In the genomic region with DNA sequence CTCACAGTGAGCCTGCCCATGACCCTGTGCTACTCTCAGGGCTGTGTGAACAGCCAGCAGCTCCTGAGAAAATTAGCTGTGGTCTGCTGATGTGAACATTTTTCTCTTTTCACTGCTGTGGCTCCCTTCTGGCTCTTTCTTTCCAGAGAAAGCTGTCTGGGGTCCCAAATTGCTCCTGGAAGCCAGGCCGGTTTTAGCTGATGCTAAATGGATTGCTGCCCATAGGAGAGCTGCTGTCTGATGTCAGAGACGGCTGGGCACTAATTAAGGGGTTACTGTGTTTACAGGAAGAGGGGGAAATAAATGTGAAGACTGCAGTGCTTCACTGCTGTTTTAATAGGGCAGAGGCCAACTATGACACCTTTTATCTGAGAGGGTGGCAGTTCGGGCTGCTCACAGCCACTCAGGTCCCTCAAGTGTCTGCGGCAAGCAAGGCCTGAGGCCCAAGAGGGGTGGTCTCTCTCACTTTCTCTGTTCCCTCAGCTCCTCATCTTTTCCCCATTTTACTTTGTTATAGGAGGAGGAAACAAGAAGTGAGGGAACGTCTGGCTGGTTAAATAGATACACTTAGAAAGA, we compare ENCODE assay signal across 15 cellular contexts.
DNase-seq lines count a peak whose midpoint lies in the region; ATAC-seq and TF ChIP-seq lines count a peak whose summit lies in the region.
"Had no signal": no experiment of that assay in that cellular context is flagged by ENCODE, and none has a peak within 500 bp of the region (broad histone marks: within the 10 kb centered on the region; RNA-seq: fewer than 3 reads in every experiment).

No MANE protein-coding gene starts in this region.

- intact Hi-C loops in Right ventricle myocardium superior (cut with DNase I) (no loop called here), cardiac septum (cut with DNase I) (no loop called here)

- H3K27ac Mint-ChIP-seq in brain: peak overlapping the region; percentile 71 to 95 (median 92)
- H3K27ac Mint-ChIP-seq in activated CD4-positive, alpha-beta T cell treated with anti-CD3 and anti-CD28 coated beads, Interleukin-2, amount 10 ng/mL, durations not matched to agents 7 days and 5 days: no peak overlapping the region
- H3K27ac Mint-ChIP-seq: activated naive CD4-positive, alpha-beta T cell treated with anti-CD3 and anti-CD28 coated beads, Interleukin-2, amount 10 ng/mL, durations not matched to agents 7 days and 5 days had no signal

- H3K27me3 Mint-ChIP-seq in brain: no peaks in the 10 kb centered on the region
- H3K27me3 Mint-ChIP-seq in activated CD4-positive, alpha-beta T cell treated with anti-CD3 and anti-CD28 coated beads, Interleukin-2, amount 10 ng/mL, durations not matched to agents 7 days and 5 days: no peaks in the 10 kb centered on the region

- peaks cover 76% of the 10 kb centered on the region for H3K4me1 Mint-ChIP-seq in brain
- H3K4me1 Mint-ChIP-seq in activated CD4-positive, alpha-beta T cell treated with anti-CD3 and anti-CD28 coated beads, Interleukin-2, amount 10 ng/mL, durations not matched to agents 7 days and 5 days: no peaks in the 10 kb centered on the region
- H3K4me1 Mint-ChIP-seq: activated naive CD4-positive, alpha-beta T cell treated with anti-CD3 and anti-CD28 coated beads, Interleukin-2, amount 10 ng/mL, durations not matched to agents 7 days and 5 days had no signal

- H3K9me3 Mint-ChIP-seq in brain: peaks cover 0 to 3% (median 0%) of the 10 kb centered on the region in 5 experiments
- no peaks in the 10 kb centered on the region for H3K9me3 Mint-ChIP-seq in activated CD4-positive, alpha-beta T cell treated with anti-CD3 and anti-CD28 coated beads, Interleukin-2, amount 10 ng/mL, durations not matched to agents 7 days and 5 days
- H3K9me3 Mint-ChIP-seq: activated naive CD4-positive, alpha-beta T cell treated with anti-CD3 and anti-CD28 coated beads, Interleukin-2, amount 10 ng/mL, durations not matched to agents 7 days and 5 days had no signal

- H3K36me3 Mint-ChIP-seq in brain: no peaks in the 10 kb centered on the region
- no peaks in the 10 kb centered on the region for H3K36me3 Mint-ChIP-seq in activated CD4-positive, alpha-beta T cell treated with anti-CD3 and anti-CD28 coated beads, Interleukin-2, amount 10 ng/mL, durations not matched to agents 7 days and 5 days (ENCODE audit: low read depth)
- H3K36me3 Mint-ChIP-seq: activated naive CD4-positive, alpha-beta T cell treated with anti-CD3 and anti-CD28 coated beads, Interleukin-2, amount 10 ng/mL, durations not matched to agents 7 days and 5 days had no signal

- DNase-seq in Right ventricle myocardium superior: no peak
- no peak for DNase-seq in cardiac septum (ENCODE audit: low spot score)
- DNase-seq in medulla oblongata (ENCODE audit: extremely low spot score): peak; percentile 17
- no peak for DNase-seq in C1 segment of cervical spinal cord (lab: John Stamatoyannopoulos, UW)
- no peak for DNase-seq in AML-193 (lab: John Stamatoyannopoulos, UW)
- no peak for DNase-seq in activated CD4-positive, alpha-beta T cell treated with anti-CD3 and anti-CD28 coated beads, Interleukin-2, amount 10 ng/mL, durations not matched to agents 7 days and 5 days
- no peak for DNase-seq in NCI-H1694 (lab: John Stamatoyannopoulos, UW)
- DNase-seq: activated CD4-positive, alpha-beta T cell treated with anti-CD3 and anti-CD28 coated beads, Interleukin-2, amount 50 U/mL, for 4 hours; activated naive CD4-positive, alpha-beta T cell treated with anti-CD3 and anti-CD28 coated beads, Interleukin-2, amount 10 ng/mL, durations not matched to agents 7 days and 5 days; activated T-cell treated with anti-CD3 and anti-CD28 coated beads for 4 hours; MM.1S; SHP77; stimulated activated CD4-positive, alpha-beta T cell treated with anti-CD3 and anti-CD28 coated beads, Interleukin-4, amount 100 ng/mL, for 1 hour had no signal

- TF ChIP-seq CTCF in brain (conservative IDR thresholded peaks at IDR 0.05): no peak

- ATAC-seq in Right ventricle myocardium superior (ENCODE audit: poor library complexity): peak; percentile 65
- ATAC-seq: sciatic nerve had no signal

- peak overlapping the region in 1 of 5 experiments; percentile 15 for H3K4me3 Mint-ChIP-seq in brain
- no peak overlapping the region for H3K4me3 Mint-ChIP-seq in activated CD4-positive, alpha-beta T cell treated with anti-CD3 and anti-CD28 coated beads, Interleukin-2, amount 10 ng/mL, durations not matched to agents 7 days and 5 days
- H3K4me3 Mint-ChIP-seq: activated naive CD4-positive, alpha-beta T cell treated with anti-CD3 and anti-CD28 coated beads, Interleukin-2, amount 10 ng/mL, durations not matched to agents 7 days and 5 days had no signal

- CTCF ChIA-PET in activated CD4-positive, alpha-beta T cell treated with anti-CD3 and anti-CD28 coated beads, Interleukin-2, amount 10 ng/mL, durations not matched to agents 7 days and 5 days (lab: Charles Lee): interaction anchor here (0.9 to 1.4 kb wide), 2 partner anchors 11 to 42 kb away, joined by 3 read pairs; no protein-coding TSS in a partner anchor

- POLR2A ChIA-PET in activated CD4-positive, alpha-beta T cell treated with anti-CD3 and anti-CD28 coated beads, Interleukin-2, amount 10 ng/mL, durations not matched to agents 7 days and 5 days (lab: Charles Lee): no interaction called here
